4 cellular contexts compared by ENCODE assay signal in genomic region chr22:43209523-43209890, GRCh38.
"Had no signal": no experiment of that assay in that cellular context is flagged by ENCODE, and none has a peak within 500 bp of the region (broad histone marks: within the 10 kb centered on the region; RNA-seq: fewer than 3 reads in every experiment).

No MANE protein-coding gene starts in this region.

- H3K4me2 ChIP-seq: GM23338 had no signal

- H3K4me3 Mint-ChIP-seq: GM23338, H9 had no signal

- H3K9me3 Mint-ChIP-seq: GM23338, H9 had no signal

- ATAC-seq: GM23338 had no signal

- DNase-seq: H9, HCEC 1CT, IMR-90 had no signal

- H3K27ac Mint-ChIP-seq: GM23338 had no signal

- H2AFZ ChIP-seq: GM23338 had no signal

- H3K4me3 ChIP-seq: GM23338 had no signal
